ENCODE assay signal across 1 cellular context in the genomic region with DNA sequence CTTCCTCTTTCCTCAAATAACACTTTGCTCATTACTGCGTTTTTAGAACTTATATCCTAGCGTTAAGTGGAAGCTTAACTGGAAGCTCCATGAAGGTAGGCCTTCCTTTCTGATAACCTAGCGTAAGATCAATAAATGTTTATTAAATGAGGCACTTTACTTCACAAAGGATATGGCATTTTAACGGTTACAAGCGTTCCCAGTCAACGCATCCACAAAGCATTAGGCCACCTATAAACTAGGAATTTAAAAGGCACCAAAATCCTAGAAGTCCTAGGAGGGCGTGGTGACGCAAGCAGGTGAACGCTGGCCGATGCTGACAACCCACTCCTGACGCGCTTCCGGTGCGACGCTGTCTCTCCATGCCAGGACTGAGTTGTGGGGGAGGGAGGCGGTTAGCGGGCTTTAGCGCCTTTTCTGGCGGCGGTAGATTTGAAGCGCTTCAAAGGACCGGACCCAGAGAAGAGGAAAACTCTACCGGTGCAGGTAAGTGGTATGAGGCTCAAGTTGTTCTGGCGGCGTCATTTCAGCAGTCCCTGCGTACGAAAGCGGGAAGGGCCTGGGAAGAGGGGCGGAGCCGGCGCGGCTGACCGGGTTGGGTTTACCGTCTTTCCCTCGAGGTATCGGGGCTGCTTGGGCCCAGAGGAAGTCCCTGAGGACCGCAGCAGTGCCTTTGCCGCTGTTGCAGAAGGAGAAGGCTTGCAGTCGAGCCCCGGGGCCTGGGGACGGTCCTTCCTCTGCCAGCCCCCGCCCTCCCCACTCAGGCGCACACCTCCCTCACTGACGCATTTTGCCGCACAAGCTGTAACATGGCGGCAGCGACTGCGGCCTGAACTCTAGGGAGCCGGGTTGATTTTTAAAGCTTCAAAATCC.
TF ChIP-seq lines count a peak whose summit lies in the region.

Gene PPIG, plus strand, starts transcription at position 347 of the 873 bp plus-strand sequence. CDS start 19,691 bp downstream, outside the sequence.

TF ChIP-seq in HepG2, 621 proteins besides CTCF, POLR2A, EP300 and RAD21 (continued from another document and continues in another):
- TF ChIP-seq, protein P1, sequence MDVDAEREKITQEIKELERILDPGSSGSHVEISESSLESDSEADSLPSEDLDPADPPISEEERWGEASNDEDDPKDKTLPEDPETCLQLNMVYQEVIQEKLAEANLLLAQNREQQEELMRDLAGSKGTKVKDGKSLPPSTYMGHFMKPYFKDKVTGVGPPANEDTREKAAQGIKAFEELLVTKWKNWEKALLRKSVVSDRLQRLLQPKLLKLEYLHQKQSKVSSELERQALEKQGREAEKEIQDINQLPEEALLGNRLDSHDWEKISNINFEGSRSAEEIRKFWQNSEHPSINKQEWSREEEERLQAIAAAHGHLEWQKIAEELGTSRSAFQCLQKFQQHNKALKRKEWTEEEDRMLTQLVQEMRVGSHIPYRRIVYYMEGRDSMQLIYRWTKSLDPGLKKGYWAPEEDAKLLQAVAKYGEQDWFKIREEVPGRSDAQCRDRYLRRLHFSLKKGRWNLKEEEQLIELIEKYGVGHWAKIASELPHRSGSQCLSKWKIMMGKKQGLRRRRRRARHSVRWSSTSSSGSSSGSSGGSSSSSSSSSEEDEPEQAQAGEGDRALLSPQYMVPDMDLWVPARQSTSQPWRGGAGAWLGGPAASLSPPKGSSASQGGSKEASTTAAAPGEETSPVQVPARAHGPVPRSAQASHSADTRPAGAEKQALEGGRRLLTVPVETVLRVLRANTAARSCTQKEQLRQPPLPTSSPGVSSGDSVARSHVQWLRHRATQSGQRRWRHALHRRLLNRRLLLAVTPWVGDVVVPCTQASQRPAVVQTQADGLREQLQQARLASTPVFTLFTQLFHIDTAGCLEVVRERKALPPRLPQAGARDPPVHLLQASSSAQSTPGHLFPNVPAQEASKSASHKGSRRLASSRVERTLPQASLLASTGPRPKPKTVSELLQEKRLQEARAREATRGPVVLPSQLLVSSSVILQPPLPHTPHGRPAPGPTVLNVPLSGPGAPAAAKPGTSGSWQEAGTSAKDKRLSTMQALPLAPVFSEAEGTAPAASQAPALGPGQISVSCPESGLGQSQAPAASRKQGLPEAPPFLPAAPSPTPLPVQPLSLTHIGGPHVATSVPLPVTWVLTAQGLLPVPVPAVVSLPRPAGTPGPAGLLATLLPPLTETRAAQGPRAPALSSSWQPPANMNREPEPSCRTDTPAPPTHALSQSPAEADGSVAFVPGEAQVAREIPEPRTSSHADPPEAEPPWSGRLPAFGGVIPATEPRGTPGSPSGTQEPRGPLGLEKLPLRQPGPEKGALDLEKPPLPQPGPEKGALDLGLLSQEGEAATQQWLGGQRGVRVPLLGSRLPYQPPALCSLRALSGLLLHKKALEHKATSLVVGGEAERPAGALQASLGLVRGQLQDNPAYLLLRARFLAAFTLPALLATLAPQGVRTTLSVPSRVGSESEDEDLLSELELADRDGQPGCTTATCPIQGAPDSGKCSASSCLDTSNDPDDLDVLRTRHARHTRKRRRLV (CRISPR knock-in tag; IDR thresholded peaks at IDR 0.05) = peak; percentile 95
- TF ChIP-seq THYN1 (CRISPR knock-in tag; IDR thresholded peaks at IDR 0.05; ENCODE audit: borderline replicate concordance, low read depth) (0 out of 2 replicates have a peak, but pooled peaks have one; percentile 89), ZNF343 (CRISPR knock-in tag; IDR thresholded peaks at IDR 0.05) (no peak; the same call in 1 of the 2 replicates), KDM2A (CRISPR knock-in tag; IDR thresholded peaks at IDR 0.05; ENCODE audit: borderline replicate concordance, low read depth) (peak; percentile 92), ZNF451 (CRISPR knock-in tag; IDR thresholded peaks at IDR 0.05) (peak; percentile 91), ZNF713 (CRISPR knock-in tag; IDR thresholded peaks at IDR 0.05) (no peak), FOXA1 (IDR thresholded peaks at IDR 0.05) (no peak), FOXA1 (CRISPR knock-in tag; IDR thresholded peaks at IDR 0.05) (peak; percentile 59; the same call in 1 of the 2 replicates), DZIP1 (CRISPR knock-in tag; IDR thresholded peaks at IDR 0.05) (no peak), NCOR1 (IDR thresholded peaks at IDR 0.05; ENCODE audit: borderline replicate concordance, low read length) (peak; percentile 63; the same call in 1 of the 2 replicates), HNRNPUL1 (IDR thresholded peaks at IDR 0.05; ENCODE audit: low read depth, low read length) (no peak), ZNF501 (CRISPR knock-in tag; IDR thresholded peaks at IDR 0.05) (peak; percentile 95), ZNF773 (CRISPR knock-in tag; IDR thresholded peaks at IDR 0.05; ENCODE audit: borderline replicate concordance) (peak; percentile 37; the same call in 1 of the 2 replicates), POLR2AphosphoS2 (IDR thresholded peaks at IDR 0.05; ENCODE audit: low read depth, low read length) (no peak), ZMYM3 (CRISPR knock-in tag; IDR thresholded peaks at IDR 0.05) (peak; percentile 54; the same call in 1 of the 2 replicates), HDAC2 (CRISPR knock-in tag; IDR thresholded peaks at IDR 0.05) (peak; percentile 90), ZNF232 (CRISPR knock-in tag; IDR thresholded peaks at IDR 0.05; ENCODE audit: borderline replicate concordance) (peak; percentile 81), SNAI1 (CRISPR knock-in tag; IDR thresholded peaks at IDR 0.05; ENCODE audit: borderline replicate concordance) (peak; percentile 94), GLI4 (CRISPR knock-in tag; IDR thresholded peaks at IDR 0.05; ENCODE audit: borderline replicate concordance) (peak; percentile 92; the same call in 1 of the 2 replicates), TEAD2 (CRISPR knock-in tag; IDR thresholded peaks at IDR 0.05) (no peak), ZBTB44 (CRISPR knock-in tag; IDR thresholded peaks at IDR 0.05) (0 out of 2 replicates have a peak, but pooled peaks have one; percentile 22), HIVEP1 (CRISPR knock-in tag; IDR thresholded peaks at IDR 0.05) (peak; percentile 86), ZNF784 (CRISPR knock-in tag; IDR thresholded peaks at IDR 0.05; ENCODE audit: borderline replicate concordance) (no peak; the same call in 1 of the 2 replicates), NCOA2 (CRISPR knock-in tag; IDR thresholded peaks at IDR 0.05) (peak; percentile 31; the same call in 1 of the 2 replicates), DNMT1 (CRISPR knock-in tag; IDR thresholded peaks at IDR 0.05) (0 out of 2 replicates have a peak, but pooled peaks have one; percentile 17), ZNF7 (CRISPR knock-in tag; IDR thresholded peaks at IDR 0.05) (0 out of 2 replicates have a peak, but pooled peaks have one; percentile 0), ZNF841 (CRISPR knock-in tag; IDR thresholded peaks at IDR 0.05; ENCODE audit: borderline replicate concordance) (no peak), IKZF4 (CRISPR knock-in tag; IDR thresholded peaks at IDR 0.05; ENCODE audit: borderline replicate concordance, low read depth, not compliant biosample characterization) (peak; percentile 36), RBFOX2 (IDR thresholded peaks at IDR 0.05; ENCODE audit: low read depth, low read length) (peak; percentile 84), ZNF530 (CRISPR knock-in tag; IDR thresholded peaks at IDR 0.05; ENCODE audit: low read depth) (no peak), PHF8 (CRISPR knock-in tag; IDR thresholded peaks at IDR 0.05) (peak; percentile 92)
- TF ChIP-seq, protein P2, sequence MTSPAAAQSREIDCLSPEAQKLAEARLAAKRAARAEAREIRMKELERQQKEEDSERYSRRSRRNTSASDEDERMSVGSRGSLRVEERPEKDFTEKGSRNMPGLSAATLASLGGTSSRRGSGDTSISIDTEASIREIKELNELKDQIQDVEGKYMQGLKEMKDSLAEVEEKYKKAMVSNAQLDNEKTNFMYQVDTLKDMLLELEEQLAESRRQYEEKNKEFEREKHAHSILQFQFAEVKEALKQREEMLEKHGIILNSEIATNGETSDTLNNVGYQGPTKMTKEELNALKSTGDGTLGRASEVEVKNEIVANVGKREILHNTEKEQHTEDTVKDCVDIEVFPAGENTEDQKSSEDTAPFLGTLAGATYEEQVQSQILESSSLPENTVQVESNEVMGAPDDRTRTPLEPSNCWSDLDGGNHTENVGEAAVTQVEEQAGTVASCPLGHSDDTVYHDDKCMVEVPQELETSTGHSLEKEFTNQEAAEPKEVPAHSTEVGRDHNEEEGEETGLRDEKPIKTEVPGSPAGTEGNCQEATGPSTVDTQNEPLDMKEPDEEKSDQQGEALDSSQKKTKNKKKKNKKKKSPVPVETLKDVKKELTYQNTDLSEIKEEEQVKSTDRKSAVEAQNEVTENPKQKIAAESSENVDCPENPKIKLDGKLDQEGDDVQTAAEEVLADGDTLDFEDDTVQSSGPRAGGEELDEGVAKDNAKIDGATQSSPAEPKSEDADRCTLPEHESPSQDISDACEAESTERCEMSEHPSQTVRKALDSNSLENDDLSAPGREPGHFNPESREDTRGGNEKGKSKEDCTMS (CRISPR knock-in tag; conservative IDR thresholded peaks at IDR 0.05) = peak; percentile 9; the same call in 1 of the 2 replicates
- TF ChIP-seq, protein P3, sequence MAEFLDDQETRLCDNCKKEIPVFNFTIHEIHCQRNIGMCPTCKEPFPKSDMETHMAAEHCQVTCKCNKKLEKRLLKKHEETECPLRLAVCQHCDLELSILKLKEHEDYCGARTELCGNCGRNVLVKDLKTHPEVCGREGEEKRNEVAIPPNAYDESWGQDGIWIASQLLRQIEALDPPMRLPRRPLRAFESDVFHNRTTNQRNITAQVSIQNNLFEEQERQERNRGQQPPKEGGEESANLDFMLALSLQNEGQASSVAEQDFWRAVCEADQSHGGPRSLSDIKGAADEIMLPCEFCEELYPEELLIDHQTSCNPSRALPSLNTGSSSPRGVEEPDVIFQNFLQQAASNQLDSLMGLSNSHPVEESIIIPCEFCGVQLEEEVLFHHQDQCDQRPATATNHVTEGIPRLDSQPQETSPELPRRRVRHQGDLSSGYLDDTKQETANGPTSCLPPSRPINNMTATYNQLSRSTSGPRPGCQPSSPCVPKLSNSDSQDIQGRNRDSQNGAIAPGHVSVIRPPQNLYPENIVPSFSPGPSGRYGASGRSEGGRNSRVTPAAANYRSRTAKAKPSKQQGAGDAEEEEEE (CRISPR knock-in tag; IDR thresholded peaks at IDR 0.05; ENCODE audit: borderline replicate concordance) = no peak
- TF ChIP-seq, protein P4, sequence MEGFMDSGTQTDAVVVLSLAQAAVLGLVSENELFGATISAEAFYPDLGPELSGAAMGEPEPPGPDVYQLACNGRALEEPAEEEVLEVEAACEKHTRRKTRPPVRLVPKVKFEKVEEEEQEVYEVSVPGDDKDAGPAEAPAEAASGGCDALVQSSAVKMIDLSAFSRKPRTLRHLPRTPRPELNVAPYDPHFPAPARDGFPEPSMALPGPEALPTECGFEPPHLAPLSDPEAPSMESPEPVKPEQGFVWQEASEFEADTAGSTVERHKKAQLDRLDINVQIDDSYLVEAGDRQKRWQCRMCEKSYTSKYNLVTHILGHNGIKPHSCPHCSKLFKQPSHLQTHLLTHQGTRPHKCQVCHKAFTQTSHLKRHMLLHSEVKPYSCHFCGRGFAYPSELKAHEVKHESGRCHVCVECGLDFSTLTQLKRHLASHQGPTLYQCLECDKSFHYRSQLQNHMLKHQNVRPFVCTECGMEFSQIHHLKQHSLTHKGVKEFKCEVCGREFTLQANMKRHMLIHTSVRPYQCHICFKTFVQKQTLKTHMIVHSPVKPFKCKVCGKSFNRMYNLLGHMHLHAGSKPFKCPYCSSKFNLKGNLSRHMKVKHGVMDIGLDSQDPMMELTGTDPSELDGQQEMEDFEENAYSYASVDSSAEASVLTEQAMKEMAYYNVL (CRISPR knock-in tag; IDR thresholded peaks at IDR 0.05; ENCODE audit: borderline replicate concordance) = peak; percentile 85
- TF ChIP-seq, protein P5, sequence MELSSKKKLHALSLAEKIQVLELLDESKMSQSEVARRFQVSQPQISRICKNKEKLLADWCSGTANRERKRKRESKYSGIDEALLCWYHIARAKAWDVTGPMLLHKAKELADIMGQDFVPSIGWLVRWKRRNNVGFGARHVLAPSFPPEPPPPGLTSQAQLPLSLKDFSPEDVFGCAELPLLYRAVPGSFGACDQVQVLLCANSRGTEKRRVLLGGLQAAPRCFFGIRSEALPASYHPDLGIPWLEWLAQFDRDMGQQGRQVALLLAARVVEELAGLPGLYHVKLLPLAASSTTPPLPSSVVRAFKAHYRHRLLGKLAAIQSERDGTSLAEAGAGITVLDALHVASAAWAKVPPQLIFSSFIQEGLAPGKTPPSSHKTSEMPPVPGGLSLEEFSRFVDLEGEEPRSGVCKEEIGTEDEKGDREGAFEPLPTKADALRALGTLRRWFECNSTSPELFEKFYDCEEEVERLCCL (CRISPR knock-in tag; IDR thresholded peaks at IDR 0.05; ENCODE audit: borderline replicate concordance) = peak; percentile 85
